ENCODE assay signal across 2 cellular contexts in genomic region chr3:39170877-39171276, GRCh38. TPM values are rescaled to one million over a fixed set of nuclear protein-coding genes. Genes with fewer than 3 reads are reported as not detected.
"Had no signal": no experiment of that assay in that cellular context is flagged by ENCODE, and none has a peak within 500 bp of the region (broad histone marks: within the 10 kb centered on the region; RNA-seq: fewer than 3 reads in every experiment).

No MANE protein-coding gene starts in this region.

RNA-seq across cellular contexts. Expression of gene XIRP1, which starts 21.5 kb away (rescaled TPM):
- total RNA-seq: PC-3 had no signal
- polyA plus RNA-seq: SK-N-SH had no signal
